ENCODE assay signal across 8 cellular contexts in the genomic region with DNA sequence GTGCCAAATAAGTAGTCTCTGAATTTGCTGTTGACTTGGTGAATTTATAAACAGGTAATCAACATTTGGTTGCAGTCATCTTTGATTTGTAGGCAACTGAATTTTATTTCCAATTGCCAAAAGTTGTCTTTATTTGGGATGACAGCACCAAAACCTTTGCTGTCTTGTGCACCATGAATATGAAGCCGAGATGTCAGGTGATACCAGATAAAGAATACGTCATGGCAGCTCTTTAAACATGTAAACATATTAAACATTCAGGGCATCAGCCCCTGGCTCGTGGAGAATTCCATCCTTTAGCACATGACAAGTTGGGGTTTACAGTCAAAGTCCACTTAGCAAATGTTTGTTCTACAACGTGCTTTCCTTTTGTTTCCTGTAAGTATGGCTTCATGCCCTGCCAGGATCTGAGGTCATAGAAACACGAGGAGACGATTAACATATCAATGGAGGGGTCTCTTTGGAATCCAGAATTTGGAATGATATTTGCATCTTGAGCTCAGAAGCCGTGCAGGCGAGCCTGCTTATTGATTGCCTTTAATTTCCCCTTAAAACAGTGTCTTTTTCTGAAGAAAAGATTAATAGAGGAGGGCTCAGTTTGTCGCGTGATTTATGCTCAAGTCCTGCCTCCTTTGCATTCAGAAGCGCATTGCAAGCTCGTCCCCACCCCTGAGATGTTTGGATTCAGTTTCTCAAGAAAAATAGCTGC.
A peak's percentile ranks its signal among the peaks of the same experiment; 100 is the strongest.
DNase-seq lines count a peak whose midpoint lies in the region; ATAC-seq, FAIRE-seq and TF ChIP-seq lines count a peak whose summit lies in the region.

No MANE protein-coding gene starts in this region.

- H3K9me3 ChIP-seq in duodenal mucosa (ENCODE audit: control insufficient read depth in 1 of 2, low read length in 2 of 2), result no peaks in the 10 kb centered on the region

- ATAC-seq in GM18873 (IDR thresholded peaks at IDR 0.05; ENCODE audit: low FRiP score, unreplicated experiment), result no peak

- no peak for FAIRE-seq in RCC 7860 (lab: Jason Lieb, UNC)

- DNase-seq in EH (ENCODE audit: low read depth) (peak; percentile 63), NCI-H510A (lab: John Stamatoyannopoulos, UW) (peak; percentile 51), RCC 7860 (ENCODE audit: low spot score) (no peak)
- DNase-seq in activated naive CD4-positive, alpha-beta T cell treated with anti-CD3 and anti-CD28 coated beads, Interleukin-2, amount 10 ng/mL, durations not matched to agents 7 days and 5 days, result no peak
- no peak for DNase-seq in activated CD4-positive, alpha-beta T cell treated with anti-CD3 and anti-CD28 coated beads, Interleukin-2, amount 10 ng/mL, durations not matched to agents 7 days and 5 days

- H3K4me3 ChIP-seq in duodenal mucosa (ENCODE audit: low read depth in 1 of 2, low read length in 2 of 2), result peak overlapping the region; percentile 35 to 46

- no peak overlapping the region for H3K27ac ChIP-seq in duodenal mucosa (ENCODE audit: low read depth, low read length)

- peaks cover 3% of the 10 kb centered on the region for H3K27me3 Mint-ChIP-seq in nephron (ENCODE audit: low read depth)
- H3K27me3 Mint-ChIP-seq in activated naive CD4-positive, alpha-beta T cell treated with anti-CD3 and anti-CD28 coated beads, Interleukin-2, amount 10 ng/mL, durations not matched to agents 7 days and 5 days, result no peaks in the 10 kb centered on the region
- no peaks in the 10 kb centered on the region for H3K27me3 Mint-ChIP-seq in activated CD4-positive, alpha-beta T cell treated with anti-CD3 and anti-CD28 coated beads, Interleukin-2, amount 10 ng/mL, durations not matched to agents 7 days and 5 days

- H3K4me3 Mint-ChIP-seq in nephron, result peak overlapping the region; percentile 0 to 22 (median 22)
- no peak overlapping the region for H3K4me3 Mint-ChIP-seq in activated naive CD4-positive, alpha-beta T cell treated with anti-CD3 and anti-CD28 coated beads, Interleukin-2, amount 10 ng/mL, durations not matched to agents 7 days and 5 days
- H3K4me3 Mint-ChIP-seq in activated CD4-positive, alpha-beta T cell treated with anti-CD3 and anti-CD28 coated beads, Interleukin-2, amount 10 ng/mL, durations not matched to agents 7 days and 5 days, result no peak overlapping the region

- H3K36me3 ChIP-seq in duodenal mucosa (ENCODE audit: control insufficient read depth in 1 of 2, insufficient read depth in 2 of 2, low read length in 2 of 2), result no peaks in the 10 kb centered on the region

- no peaks in the 10 kb centered on the region for H3K27me3 ChIP-seq in duodenal mucosa (ENCODE audit: control insufficient read depth in 1 of 2, insufficient read depth in 2 of 2, low read length in 2 of 2)

- H3K9me3 Mint-ChIP-seq in nephron, result no peaks in the 10 kb centered on the region
- no peaks in the 10 kb centered on the region for H3K9me3 Mint-ChIP-seq in activated naive CD4-positive, alpha-beta T cell treated with anti-CD3 and anti-CD28 coated beads, Interleukin-2, amount 10 ng/mL, durations not matched to agents 7 days and 5 days
- H3K9me3 Mint-ChIP-seq in activated CD4-positive, alpha-beta T cell treated with anti-CD3 and anti-CD28 coated beads, Interleukin-2, amount 10 ng/mL, durations not matched to agents 7 days and 5 days, result no peaks in the 10 kb centered on the region

- H3K4me1 Mint-ChIP-seq in nephron, result peaks cover 11% of the 10 kb centered on the region
- peaks cover 15% of the 10 kb centered on the region for H3K4me1 Mint-ChIP-seq in activated naive CD4-positive, alpha-beta T cell treated with anti-CD3 and anti-CD28 coated beads, Interleukin-2, amount 10 ng/mL, durations not matched to agents 7 days and 5 days
- peaks cover 15% of the 10 kb centered on the region for H3K4me1 Mint-ChIP-seq in activated CD4-positive, alpha-beta T cell treated with anti-CD3 and anti-CD28 coated beads, Interleukin-2, amount 10 ng/mL, durations not matched to agents 7 days and 5 days

- H3K27ac Mint-ChIP-seq in nephron, result peak overlapping the region; percentile 55 to 78 (median 73)
- no peak overlapping the region for H3K27ac Mint-ChIP-seq in activated naive CD4-positive, alpha-beta T cell treated with anti-CD3 and anti-CD28 coated beads, Interleukin-2, amount 10 ng/mL, durations not matched to agents 7 days and 5 days
- H3K27ac Mint-ChIP-seq in activated CD4-positive, alpha-beta T cell treated with anti-CD3 and anti-CD28 coated beads, Interleukin-2, amount 10 ng/mL, durations not matched to agents 7 days and 5 days, result no peak overlapping the region

- peak overlapping the region; percentile 4 to 52 for H3K9ac ChIP-seq in duodenal mucosa (ENCODE audit: low read depth in 1 of 2, low read length in 2 of 2)

- no peaks in the 10 kb centered on the region for H3K36me3 Mint-ChIP-seq in nephron (ENCODE audit: low read depth)
- no peaks in the 10 kb centered on the region for H3K36me3 Mint-ChIP-seq in activated naive CD4-positive, alpha-beta T cell treated with anti-CD3 and anti-CD28 coated beads, Interleukin-2, amount 10 ng/mL, durations not matched to agents 7 days and 5 days
- no peaks in the 10 kb centered on the region for H3K36me3 Mint-ChIP-seq in activated CD4-positive, alpha-beta T cell treated with anti-CD3 and anti-CD28 coated beads, Interleukin-2, amount 10 ng/mL, durations not matched to agents 7 days and 5 days (ENCODE audit: low read depth)

- POLR2A ChIA-PET in activated CD4-positive, alpha-beta T cell treated with anti-CD3 and anti-CD28 coated beads, Interleukin-2, amount 10 ng/mL, durations not matched to agents 7 days and 5 days (lab: Charles Lee), result no interaction called here

- H3K4me1 ChIP-seq in duodenal mucosa (ENCODE audit: control insufficient read depth in 1 of 2, insufficient read depth in 2 of 2, low read length in 2 of 2), result peaks cover 10 to 16% of the 10 kb centered on the region in 2 donors

- no peak for TF ChIP-seq CTCF in nephron (IDR thresholded peaks at IDR 0.05; ENCODE audit: unreplicated experiment in 3 of 3)

- CTCF ChIA-PET in activated naive CD4-positive, alpha-beta T cell treated with anti-CD3 and anti-CD28 coated beads, Interleukin-2, amount 10 ng/mL, durations not matched to agents 7 days and 5 days (lab: Charles Lee), result no interaction called here
- CTCF ChIA-PET in activated CD4-positive, alpha-beta T cell treated with anti-CD3 and anti-CD28 coated beads, Interleukin-2, amount 10 ng/mL, durations not matched to agents 7 days and 5 days (lab: Charles Lee), result interaction anchor here (0.6 to 1.5 kb wide), 8 partner anchors 9 to 188 kb away, joined by 3 to 6 read pairs (median 3); no protein-coding TSS in a partner anchor

Comparison
In these comparisons a context has a peak if more than half of its experiments do, and no peak if none do; other contexts are left out.
1. DNase-seq: peak in EH (single experiment) and NCI-H510A (single experiment); none in RCC 7860 (single experiment), activated naive CD4-positive, alpha-beta T cell treated with anti-CD3 and anti-CD28 coated beads, Interleukin-2, amount 10 ng/mL, durations not matched to agents 7 days and 5 days (single experiment) and activated CD4-positive, alpha-beta T cell treated with anti-CD3 and anti-CD28 coated beads, Interleukin-2, amount 10 ng/mL, durations not matched to agents 7 days and 5 days (single experiment).
2. H3K27ac Mint-ChIP-seq: peak in nephron (3 of 3); none in activated naive CD4-positive, alpha-beta T cell treated with anti-CD3 and anti-CD28 coated beads, Interleukin-2, amount 10 ng/mL, durations not matched to agents 7 days and 5 days (single experiment) and activated CD4-positive, alpha-beta T cell treated with anti-CD3 and anti-CD28 coated beads, Interleukin-2, amount 10 ng/mL, durations not matched to agents 7 days and 5 days (single experiment).
3. H3K4me3 Mint-ChIP-seq: peak in nephron (3 of 3); none in activated naive CD4-positive, alpha-beta T cell treated with anti-CD3 and anti-CD28 coated beads, Interleukin-2, amount 10 ng/mL, durations not matched to agents 7 days and 5 days (single experiment) and activated CD4-positive, alpha-beta T cell treated with anti-CD3 and anti-CD28 coated beads, Interleukin-2, amount 10 ng/mL, durations not matched to agents 7 days and 5 days (single experiment).